Comparison of ENCODE assay signal across 20 cellular contexts in the genomic region with DNA sequence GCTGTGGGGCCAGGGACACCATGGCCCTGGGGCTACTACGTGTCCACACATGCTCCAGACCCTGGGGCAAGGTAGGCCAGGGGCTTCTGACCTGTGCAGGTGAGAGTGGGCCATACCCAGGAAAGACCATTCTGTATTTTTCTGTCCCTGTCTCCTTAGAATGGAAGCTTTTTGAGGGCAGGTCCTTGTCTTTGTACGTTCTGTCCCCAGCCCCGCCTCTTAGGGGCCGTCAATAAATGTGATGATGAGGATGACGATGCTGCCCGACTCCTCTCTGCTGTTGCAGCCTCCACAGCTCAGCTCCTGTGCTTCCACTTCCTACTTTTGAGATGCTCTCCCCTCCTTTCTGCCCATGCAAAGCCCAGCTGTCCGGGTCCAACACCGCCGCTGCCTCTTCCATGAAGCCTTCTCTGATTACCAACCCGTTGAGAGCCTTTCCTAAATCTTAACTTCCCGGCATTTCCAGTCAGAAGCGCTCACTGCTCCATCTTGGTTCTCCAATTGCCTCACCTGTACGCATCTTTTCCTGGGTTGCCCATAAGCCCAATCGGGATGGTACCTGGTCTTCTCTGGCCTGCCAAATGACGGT. TPM values are rescaled to one million over a fixed set of nuclear protein-coding genes. Genes with fewer than 3 reads are reported as not detected.
A peak's percentile ranks its signal among the peaks of the same experiment; 100 is the strongest.
DNase-seq lines count a peak whose midpoint lies in the region; TF ChIP-seq lines count a peak whose summit lies in the region.
"Had no signal": no experiment of that assay in that cellular context is flagged by ENCODE, and none has a peak within 500 bp of the region (broad histone marks: within the 10 kb centered on the region; RNA-seq: fewer than 3 reads in every experiment).

No MANE protein-coding gene starts in this region.

- no peaks in the 10 kb centered on the region for H3K9me3 ChIP-seq in HEK293 (ENCODE audit: control insufficient read depth, insufficient read depth, low read depth, low read length)
- H3K9me3 ChIP-seq: MG63 had no signal

- no peak for TF ChIP-seq CTCF in HEK293 (tag by site-specific recombination; IDR thresholded peaks at IDR 0.05)
- TF ChIP-seq CTCF in brain (conservative IDR thresholded peaks at IDR 0.05) = no peak
- no peak for TF ChIP-seq CTCF in progenitor cell of endocrine pancreas (IDR thresholded peaks at IDR 0.05; ENCODE audit: unreplicated experiment)

- H3K9me3 Mint-ChIP-seq in brain = peaks cover 0 to 5% (median 0%) of the 10 kb centered on the region in 5 experiments
- no peaks in the 10 kb centered on the region for H3K9me3 Mint-ChIP-seq in progenitor cell of endocrine pancreas (ENCODE audit: low read depth)
- H3K9me3 Mint-ChIP-seq: CD4-positive, CD25-positive, alpha-beta regulatory T cell had no signal

- H3K4me1 Mint-ChIP-seq in brain (peaks cover 24% of the 10 kb centered on the region), progenitor cell of endocrine pancreas (ENCODE audit: low read depth) (peaks cover 7% of the 10 kb centered on the region)

- H3K4me3 Mint-ChIP-seq in brain (peak overlapping the region in 4 of 5 experiments; percentile 12 to 76 (median 41)), progenitor cell of endocrine pancreas (ENCODE audit: low read depth) (no peak overlapping the region)

- DNase-seq in progenitor cell of endocrine pancreas (ENCODE audit: low spot score, unreplicated experiment) (no peak), DMS153 (lab: John Stamatoyannopoulos, UW) (no peak), dermis blood vessel endothelial cell (no peak)
- DNase-seq: CD4-positive, CD25-positive, alpha-beta regulatory T cell; COR-L47; DMS79 treated with DMSO at 0.1 percent for 48 hours; MG63; NCI-H1092; NCI-H1436; NCI-H1930; NCI-H2227 treated with DMSO at 0.1 percent for 48 hours; NCI-H510A; NCI-H748 treated with DMSO at 0.1 percent for 48 hours; PC-9; RPMI8226; SHP77 treated with DMSO at 0.1 percent for 48 hours had no signal

- H3K27me3 Mint-ChIP-seq in brain (peaks cover 9% of the 10 kb centered on the region), progenitor cell of endocrine pancreas (no peaks in the 10 kb centered on the region)

- no peak overlapping the region for H3K4me3 ChIP-seq in HEK293 (ENCODE audit: low read depth, low read length)
- H3K4me3 ChIP-seq: MG63, PC-9, SK-N-MC had no signal

- no peak overlapping the region for H3K27ac ChIP-seq in HEK293 (ENCODE audit: extremely low read depth, low read depth, low read length)
- H3K27ac ChIP-seq: PC-9, SK-N-MC had no signal

- H3K4me1 ChIP-seq in HEK293 (ENCODE audit: control insufficient read depth, insufficient read depth, low read length) = no peaks in the 10 kb centered on the region; the same call in 1 of the 2 replicates

- peak overlapping the region in 1 of 5 experiments; percentile 33 for H3K27ac Mint-ChIP-seq in brain
- H3K27ac Mint-ChIP-seq in progenitor cell of endocrine pancreas = peak overlapping the region; percentile 59
- H3K27ac Mint-ChIP-seq: CD4-positive, CD25-positive, alpha-beta regulatory T cell had no signal

- peaks cover 0 to 8% of the 10 kb centered on the region in 2 experiments; a peak in 1 of 3 replicates for H3K36me3 ChIP-seq in HEK293 (ENCODE audit: control insufficient read depth in 2 of 2, insufficient read depth in 1 of 2, low read length in 2 of 2)
- H3K36me3 ChIP-seq: MG63 had no signal

- H3K36me3 Mint-ChIP-seq in brain (peaks cover 13% of the 10 kb centered on the region), progenitor cell of endocrine pancreas (ENCODE audit: insufficient read depth) (peaks cover 7% of the 10 kb centered on the region)
- H3K36me3 Mint-ChIP-seq: CD4-positive, CD25-positive, alpha-beta regulatory T cell had no signal

- POLR2A ChIA-PET in HEK293 (lab: Yijun Ruan, JAX) = interaction anchor here (0.8 to 0.9 kb wide), 2 partner anchors 67 to 160 kb away, joined by 4 to 6 read pairs; partner anchors contain the start of gene ABHD11

- CTCF ChIA-PET in HEK293 (lab: Yijun Ruan, JAX) = interaction anchor here (0.6 to 2.0 kb wide), 2 partner anchors 65 to 123 kb away, joined by 4 to 5 read pairs; no protein-coding TSS in a partner anchor

TF ChIP-seq in HEK293, 187 proteins besides CTCF, POLR2A, EP300 and RAD21:
- TF ChIP-seq IKZF3 (tag by site-specific recombination; IDR thresholded peaks at IDR 0.05) (no peak), ZBTB48 (tag by site-specific recombination; IDR thresholded peaks at IDR 0.05) (0 out of 2 replicates have a peak, but pooled peaks have one; percentile 45), ZNF549 (tag by site-specific recombination; IDR thresholded peaks at IDR 0.05) (no peak)
- TF ChIP-seq, protein P1, sequence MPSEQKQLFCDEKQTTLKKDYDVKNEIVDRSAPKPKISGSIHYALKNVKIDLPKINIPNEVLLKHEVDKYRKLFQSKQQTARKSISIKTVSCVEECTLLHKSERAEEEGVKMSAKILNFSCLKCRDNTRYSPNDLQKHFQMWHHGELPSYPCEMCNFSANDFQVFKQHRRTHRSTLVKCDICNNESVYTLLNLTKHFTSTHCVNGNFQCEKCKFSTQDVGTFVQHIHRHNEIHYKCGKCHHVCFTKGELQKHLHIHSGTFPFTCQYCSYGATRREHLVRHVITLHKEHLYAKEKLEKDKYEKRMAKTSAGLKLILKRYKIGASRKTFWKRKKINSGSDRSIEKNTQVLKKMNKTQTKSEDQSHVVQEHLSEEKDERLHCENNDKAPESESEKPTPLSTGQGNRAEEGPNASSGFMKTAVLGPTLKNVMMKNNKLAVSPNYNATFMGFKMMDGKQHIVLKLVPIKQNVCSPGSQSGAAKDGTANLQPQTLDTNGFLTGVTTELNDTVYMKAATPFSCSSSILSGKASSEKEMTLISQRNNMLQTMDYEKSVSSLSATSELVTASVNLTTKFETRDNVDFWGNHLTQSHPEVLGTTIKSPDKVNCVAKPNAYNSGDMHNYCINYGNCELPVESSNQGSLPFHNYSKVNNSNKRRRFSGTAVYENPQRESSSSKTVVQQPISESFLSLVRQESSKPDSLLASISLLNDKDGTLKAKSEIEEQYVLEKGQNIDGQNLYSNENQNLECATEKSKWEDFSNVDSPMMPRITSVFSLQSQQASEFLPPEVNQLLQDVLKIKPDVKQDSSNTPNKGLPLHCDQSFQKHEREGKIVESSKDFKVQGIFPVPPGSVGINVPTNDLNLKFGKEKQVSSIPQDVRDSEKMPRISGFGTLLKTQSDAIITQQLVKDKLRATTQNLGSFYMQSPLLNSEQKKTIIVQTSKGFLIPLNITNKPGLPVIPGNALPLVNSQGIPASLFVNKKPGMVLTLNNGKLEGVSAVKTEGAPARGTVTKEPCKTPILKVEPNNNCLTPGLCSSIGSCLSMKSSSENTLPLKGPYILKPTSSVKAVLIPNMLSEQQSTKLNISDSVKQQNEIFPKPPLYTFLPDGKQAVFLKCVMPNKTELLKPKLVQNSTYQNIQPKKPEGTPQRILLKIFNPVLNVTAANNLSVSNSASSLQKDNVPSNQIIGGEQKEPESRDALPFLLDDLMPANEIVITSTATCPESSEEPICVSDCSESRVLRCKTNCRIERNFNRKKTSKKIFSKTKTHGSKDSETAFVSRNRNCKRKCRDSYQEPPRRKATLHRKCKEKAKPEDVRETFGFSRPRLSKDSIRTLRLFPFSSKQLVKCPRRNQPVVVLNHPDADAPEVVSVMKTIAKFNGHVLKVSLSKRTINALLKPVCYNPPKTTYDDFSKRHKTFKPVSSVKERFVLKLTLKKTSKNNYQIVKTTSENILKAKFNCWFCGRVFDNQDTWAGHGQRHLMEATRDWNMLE (tag by site-specific recombination; conservative IDR thresholded peaks at IDR 0.05; ENCODE audit: low read depth) = no peak

RNA-seq across cellular contexts. Expression of gene VPS37D, which starts 4.3 kb away (rescaled TPM):
- 20.4 TPM for polyA plus RNA-seq in brain (ENCODE audit: insufficient read depth, low read depth, low replicate concordance)
- 15.0 and 15.6 TPM in 2 replicates for total RNA-seq in progenitor cell of endocrine pancreas
- total RNA-seq in dermis blood vessel endothelial cell = 2.5 and 5.4 TPM in 2 replicates

RNA-seq across cellular contexts. Expression of gene DNAJC30, which starts 11.3 kb away (rescaled TPM):
- polyA plus RNA-seq in brain (ENCODE audit: insufficient read depth, low read depth, low replicate concordance) = 10.5 TPM
- total RNA-seq in progenitor cell of endocrine pancreas = 10.4 and 11.1 TPM in 2 replicates
- 0.85 and 1.3 TPM in 2 replicates for total RNA-seq in dermis blood vessel endothelial cell

RNA-seq across cellular contexts. Expression of gene BUD23, which starts 11.4 kb away (rescaled TPM):
- 72.8 TPM for polyA plus RNA-seq in brain (ENCODE audit: insufficient read depth, low read depth, low replicate concordance)
- total RNA-seq in progenitor cell of endocrine pancreas = 57.9 and 58.8 TPM in 2 replicates
- 27.0 and 31.5 TPM in 2 replicates for total RNA-seq in dermis blood vessel endothelial cell

RNA-seq across cellular contexts. Expression of gene STX1A, which starts 47.5 kb away (rescaled TPM):
- polyA plus RNA-seq in brain (ENCODE audit: insufficient read depth, low read depth, low replicate concordance) = 68.5 TPM
- 40.9 and 46.6 TPM in 2 replicates for total RNA-seq in progenitor cell of endocrine pancreas
- 10.7 and 11.4 TPM in 2 replicates for total RNA-seq in dermis blood vessel endothelial cell

RNA-seq across cellular contexts. Expression of gene MLXIPL, which starts 47.6 kb away (rescaled TPM):
- 4.0 TPM for polyA plus RNA-seq in brain (ENCODE audit: insufficient read depth, low read depth, low replicate concordance)
- total RNA-seq in progenitor cell of endocrine pancreas = 47.3 and 48.6 TPM in 2 replicates
- not detected in 2 replicates for total RNA-seq in dermis blood vessel endothelial cell
- total RNA-seq: CD4-positive, CD25-positive, alpha-beta regulatory T cell had no signal
- polyA plus RNA-seq: BJ; CD4-positive, CD25-positive, alpha-beta regulatory T cell had no signal
